1 cellular context compared by ENCODE assay signal in genomic region chr5:2206244-2207108, GRCh38.
TF ChIP-seq lines count a peak whose summit lies in the region.

No MANE protein-coding gene starts in this region.

TF ChIP-seq in GM23338, 12 proteins besides CTCF, POLR2A, EP300 and RAD21 (continued from another document):
- TF ChIP-seq, protein P1, sequence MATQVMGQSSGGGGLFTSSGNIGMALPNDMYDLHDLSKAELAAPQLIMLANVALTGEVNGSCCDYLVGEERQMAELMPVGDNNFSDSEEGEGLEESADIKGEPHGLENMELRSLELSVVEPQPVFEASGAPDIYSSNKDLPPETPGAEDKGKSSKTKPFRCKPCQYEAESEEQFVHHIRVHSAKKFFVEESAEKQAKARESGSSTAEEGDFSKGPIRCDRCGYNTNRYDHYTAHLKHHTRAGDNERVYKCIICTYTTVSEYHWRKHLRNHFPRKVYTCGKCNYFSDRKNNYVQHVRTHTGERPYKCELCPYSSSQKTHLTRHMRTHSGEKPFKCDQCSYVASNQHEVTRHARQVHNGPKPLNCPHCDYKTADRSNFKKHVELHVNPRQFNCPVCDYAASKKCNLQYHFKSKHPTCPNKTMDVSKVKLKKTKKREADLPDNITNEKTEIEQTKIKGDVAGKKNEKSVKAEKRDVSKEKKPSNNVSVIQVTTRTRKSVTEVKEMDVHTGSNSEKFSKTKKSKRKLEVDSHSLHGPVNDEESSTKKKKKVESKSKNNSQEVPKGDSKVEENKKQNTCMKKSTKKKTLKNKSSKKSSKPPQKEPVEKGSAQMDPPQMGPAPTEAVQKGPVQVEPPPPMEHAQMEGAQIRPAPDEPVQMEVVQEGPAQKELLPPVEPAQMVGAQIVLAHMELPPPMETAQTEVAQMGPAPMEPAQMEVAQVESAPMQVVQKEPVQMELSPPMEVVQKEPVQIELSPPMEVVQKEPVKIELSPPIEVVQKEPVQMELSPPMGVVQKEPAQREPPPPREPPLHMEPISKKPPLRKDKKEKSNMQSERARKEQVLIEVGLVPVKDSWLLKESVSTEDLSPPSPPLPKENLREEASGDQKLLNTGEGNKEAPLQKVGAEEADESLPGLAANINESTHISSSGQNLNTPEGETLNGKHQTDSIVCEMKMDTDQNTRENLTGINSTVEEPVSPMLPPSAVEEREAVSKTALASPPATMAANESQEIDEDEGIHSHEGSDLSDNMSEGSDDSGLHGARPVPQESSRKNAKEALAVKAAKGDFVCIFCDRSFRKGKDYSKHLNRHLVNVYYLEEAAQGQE (IDR thresholded peaks at IDR 0.05; ENCODE audit: unreplicated experiment) = no peak
